In genomic region chr1:176374967-176375569, GRCh38 we compare ENCODE assay signal across 8 cellular contexts.
DNase-seq lines count a peak whose midpoint lies in the region; ATAC-seq lines count a peak whose summit lies in the region.

No MANE protein-coding gene starts in this region.

- no peaks in the 10 kb centered on the region for H3K36me3 ChIP-seq in CD4-positive, CD25-positive, alpha-beta regulatory T cell (ENCODE audit: control insufficient read depth, insufficient read depth, low read length)

- no peak for ATAC-seq in CD4-positive, CD25-positive, alpha-beta regulatory T cell (ENCODE audit: low read depth in 2 of 2)
- peak; percentile 64 for ATAC-seq in GM19328 (IDR thresholded peaks at IDR 0.05; ENCODE audit: unreplicated experiment)
- ATAC-seq in HG03378 (IDR thresholded peaks at IDR 0.05; ENCODE audit: unreplicated experiment), result peak; percentile 91
- no peak for ATAC-seq in effector memory CD8-positive, alpha-beta T cell (replicated peaks)
- peak; percentile 76 for ATAC-seq in memory B cell (ENCODE audit: low read depth)

- H3K4me3 Mint-ChIP-seq in CD4-positive, CD25-positive, alpha-beta regulatory T cell, result no peak overlapping the region
- no peak overlapping the region for H3K4me3 Mint-ChIP-seq in effector memory CD8-positive, alpha-beta T cell
- no peak overlapping the region for H3K4me3 Mint-ChIP-seq in memory B cell

- H3K27ac Mint-ChIP-seq in CD4-positive, CD25-positive, alpha-beta regulatory T cell, result no peak overlapping the region
- no peak overlapping the region for H3K27ac Mint-ChIP-seq in effector memory CD8-positive, alpha-beta T cell
- H3K27ac Mint-ChIP-seq in memory B cell, result no peak overlapping the region

- peaks cover 0 to 3% (median 0%) of the 10 kb centered on the region in 7 donors for H3K9me3 Mint-ChIP-seq in CD4-positive, CD25-positive, alpha-beta regulatory T cell
- H3K9me3 Mint-ChIP-seq in effector memory CD8-positive, alpha-beta T cell, result no peaks in the 10 kb centered on the region
- no peaks in the 10 kb centered on the region for H3K9me3 Mint-ChIP-seq in memory B cell

- no peaks in the 10 kb centered on the region for H3K27me3 Mint-ChIP-seq in CD4-positive, CD25-positive, alpha-beta regulatory T cell
- H3K27me3 Mint-ChIP-seq in effector memory CD8-positive, alpha-beta T cell, result peaks cover 7 to 13% of the 10 kb centered on the region in 2 donors
- H3K27me3 Mint-ChIP-seq in memory B cell, result peaks cover 7% of the 10 kb centered on the region

- peaks cover 2% of the 10 kb centered on the region for H3K27me3 ChIP-seq in CD4-positive, CD25-positive, alpha-beta regulatory T cell (ENCODE audit: control insufficient read depth, insufficient read depth, low read length)

- no peak overlapping the region for H3K4me3 ChIP-seq in CD4-positive, CD25-positive, alpha-beta regulatory T cell (ENCODE audit: low read depth, low read length)

- no peak overlapping the region for H3K27ac ChIP-seq in CD4-positive, CD25-positive, alpha-beta regulatory T cell (ENCODE audit: insufficient read depth, low read length, poor library complexity, severe bottlenecking)

- no peaks in the 10 kb centered on the region for H3K9me3 ChIP-seq in CD4-positive, CD25-positive, alpha-beta regulatory T cell (ENCODE audit: control insufficient read depth in 2 of 2, low read length in 2 of 2)

- no peaks in the 10 kb centered on the region for H3K4me1 Mint-ChIP-seq in CD4-positive, CD25-positive, alpha-beta regulatory T cell
- no peaks in the 10 kb centered on the region for H3K4me1 Mint-ChIP-seq in effector memory CD8-positive, alpha-beta T cell (ENCODE audit: low read depth in 2 of 2)
- H3K4me1 Mint-ChIP-seq in memory B cell, result no peaks in the 10 kb centered on the region

- no peaks in the 10 kb centered on the region for H3K36me3 Mint-ChIP-seq in CD4-positive, CD25-positive, alpha-beta regulatory T cell
- H3K36me3 Mint-ChIP-seq in effector memory CD8-positive, alpha-beta T cell (ENCODE audit: insufficient read depth), result no peaks in the 10 kb centered on the region
- H3K36me3 Mint-ChIP-seq in memory B cell, result no peaks in the 10 kb centered on the region

- no peaks in the 10 kb centered on the region for H3K4me1 ChIP-seq in CD4-positive, CD25-positive, alpha-beta regulatory T cell (ENCODE audit: control insufficient read depth, insufficient read depth, low read length, poor library complexity, severe bottlenecking)

- DNase-seq in CD4-positive, CD25-positive, alpha-beta regulatory T cell, result peak; percentile 3 to 66 (median 24)
- DNase-seq in NCI-H510A treated with DMSO at 0.1 percent for 48 hours (lab: John Stamatoyannopoulos, UW), result peak; percentile 77
- peak; percentile 52 for DNase-seq in activated CD4-positive, alpha-beta T cell treated with anti-CD3 and anti-CD28 coated beads, Interleukin-2, amount 50 U/mL, for 1 hour
- DNase-seq in effector memory CD8-positive, alpha-beta T cell, result peak; percentile 3 to 23 (median 21)
- peak; percentile 34 to 52 for DNase-seq in memory B cell (ENCODE audit: low spot score in 2 of 2)
- DNase-seq in stimulated activated CD8-positive, alpha-beta memory T cell treated with anti-CD3 and anti-CD28 coated beads, Interleukin-2, amount 100 ng/mL, for 48 hours (ENCODE audit: low read depth in 2 of 2), result peak; percentile 37 to 47

Comparison
In these comparisons a context has a peak if more than half of its experiments do, and no peak if none do; other contexts are left out.
1. ATAC-seq: peak in GM19328 (single experiment), HG03378 (single experiment) and memory B cell (single experiment); none in CD4-positive, CD25-positive, alpha-beta regulatory T cell (0 of 2) and effector memory CD8-positive, alpha-beta T cell (single experiment).
2. DNase-seq: peak in every context shown above with its lines; median percentile 77 in NCI-H510A treated with DMSO at 0.1 percent for 48 hours; 52 in activated CD4-positive, alpha-beta T cell treated with anti-CD3 and anti-CD28 coated beads, Interleukin-2, amount 50 U/mL, for 1 hour; 43 in memory B cell; 42 in stimulated activated CD8-positive, alpha-beta memory T cell treated with anti-CD3 and anti-CD28 coated beads, Interleukin-2, amount 100 ng/mL, for 48 hours; 24 in CD4-positive, CD25-positive, alpha-beta regulatory T cell; 21 in effector memory CD8-positive, alpha-beta T cell.